In genomic region chr2:44420725-44421124, GRCh38 we compare ENCODE assay signal across 27 cellular contexts.
"Had no signal": no experiment of that assay in that cellular context is flagged by ENCODE, and none has a peak within 500 bp of the region (broad histone marks: within the 10 kb centered on the region; RNA-seq: fewer than 3 reads in every experiment).

No MANE protein-coding gene starts in this region.

- H3K4me1 ChIP-seq: left ventricle myocardium inferior, pancreas, prostate gland, stomach, testis, thyroid gland, transverse colon, upper lobe of left lung, vagina had no signal

- H3K36me3 ChIP-seq: left ventricle myocardium inferior, pancreas, prostate gland, stomach, thyroid gland, transverse colon, upper lobe of left lung, vagina had no signal

- ATAC-seq: mucosa of descending colon; naive thymus-derived CD4-positive, alpha-beta T cell; natural killer cell treated with Interleukin-12 subunit alpha and Interleukin-12 subunit beta and Interleukin-15 and Interleukin-18, amount 100 ng/mL, for 72 hours; pancreas; right cardiac atrium; sciatic nerve; stimulated activated naive B cell treated with anti-CD40 and anti-IgM and Interleukin-4, amounts not matched to agents 10 μg/mL and 1 μg/mL and 100 μg/mL, for 72 hours; stimulated activated naive CD8-positive, alpha-beta T cell treated with anti-CD3 and anti-CD28 coated beads, Interleukin-15, Interleukin-2, amounts not matched to agents 100 U/mL and 50 U/mL, for 24 hours had no signal

- H3K4me3 ChIP-seq: left ventricle myocardium inferior, lung, mucosa of descending colon, pancreas, prostate gland, skin epidermis, stomach, testis, thyroid gland, transverse colon, upper lobe of left lung, vagina had no signal

- DNase-seq: islet precursor cell; left ventricle myocardium inferior; midbrain; mucosa of descending colon; naive thymus-derived CD4-positive, alpha-beta T cell; nucleus accumbens; pancreas; posterior cingulate gyrus; retina; right cardiac atrium; stimulated activated CD4-positive, alpha-beta T cell treated with anti-CD3 and anti-CD28 coated beads, Interleukin-12 subunit alpha, Interleukin-12 subunit beta, amount 100 ng/mL, for 4 hours; stimulated activated CD4-positive, alpha-beta T cell treated with anti-CD3 and anti-CD28 coated beads, Interleukin-15, amount 100 ng/mL, for 24 hours; stimulated activated CD4-positive, alpha-beta T cell treated with anti-CD3 and anti-CD28 coated beads, Interleukin-2, amount 100 ng/mL, for 24 hours; stimulated activated CD4-positive, alpha-beta T cell treated with anti-CD3 and anti-CD28 coated beads, Interleukin-4, amount 100 ng/mL, for 1 hour; stimulated activated naive B cell treated with anti-CD40 and anti-IgM and Interleukin-4, amounts not matched to agents 10 μg/mL and 1 μg/mL and 100 μg/mL, for 72 hours; stimulated activated naive CD8-positive, alpha-beta T cell treated with anti-CD3 and anti-CD28 coated beads, Interleukin-15, Interleukin-2, amounts not matched to agents 100 U/mL and 50 U/mL, for 24 hours; stomach; testis; thyroid gland; transverse colon; upper lobe of left lung had no signal

- H3K27ac ChIP-seq: left ventricle myocardium inferior, pancreas, prostate gland, skin epidermis, stomach, testis, thyroid gland, transverse colon, upper lobe of left lung, vagina had no signal

- H3K27me3 ChIP-seq: pancreas, stomach, testis, thyroid gland, transverse colon, upper lobe of left lung, vagina had no signal

- H3K9me3 ChIP-seq: left ventricle myocardium inferior, mucosa of descending colon, pancreas, prostate gland, stomach, testis, thyroid gland, transverse colon, upper lobe of left lung, vagina had no signal
